Comparison of ENCODE assay signal across 26 cellular contexts in the genomic region with DNA sequence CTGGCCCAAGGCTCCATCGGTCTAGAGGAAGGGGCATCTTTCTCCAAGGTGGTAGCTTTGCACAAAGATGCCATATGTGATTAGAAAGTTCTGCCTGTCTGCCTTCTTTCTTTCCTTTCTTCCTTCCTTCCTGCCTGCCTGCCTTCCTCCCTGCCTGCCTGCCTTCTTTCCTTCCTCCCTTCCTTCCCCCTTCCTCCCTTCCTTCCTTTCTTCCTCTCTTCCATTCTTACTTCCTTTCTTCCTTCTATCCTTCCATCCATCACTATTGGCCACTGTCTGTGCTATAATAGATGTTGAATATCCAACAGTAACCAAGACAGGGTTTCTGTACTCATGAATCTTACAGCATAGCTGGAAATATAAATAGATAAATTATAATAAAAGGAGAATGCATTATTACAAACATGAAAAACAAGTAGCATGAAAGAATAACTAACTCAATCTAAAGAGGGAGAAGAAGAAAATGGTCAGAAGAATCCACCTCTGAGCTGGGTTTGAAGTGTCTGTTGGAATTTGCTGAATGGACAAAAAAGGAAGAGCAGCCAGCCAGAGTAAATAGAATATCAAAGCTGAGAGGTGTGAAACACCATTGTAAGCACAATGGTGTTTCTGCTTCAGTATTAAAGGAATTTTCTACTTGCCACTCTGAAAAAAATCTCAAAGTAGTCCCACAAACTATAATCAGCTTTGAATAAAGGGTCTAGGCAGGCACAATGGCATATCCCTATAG.
"Had no signal": no experiment of that assay in that cellular context is flagged by ENCODE, and none has a peak within 500 bp of the region (broad histone marks: within the 10 kb centered on the region; RNA-seq: fewer than 3 reads in every experiment).

No MANE protein-coding gene starts in this region.

- H3K9me3 ChIP-seq: esophagus squamous epithelium, heart right ventricle, ovary, psoas muscle, spleen, thoracic aorta, tibial nerve, vagina had no signal

- H3K36me3 ChIP-seq: esophagus squamous epithelium, heart right ventricle, ovary, spleen, thoracic aorta, tibial nerve, vagina had no signal

- DNase-seq: cortex of kidney; effector memory CD8-positive, alpha-beta T cell; erythroblast; esophagus squamous epithelium; foreskin melanocyte; glutamatergic neuron; heart right ventricle; hippocampal formation; left colon; mesenchymal stem cell; midbrain; naive thymus-derived CD4-positive, alpha-beta T cell; occipital lobe; ovary; posterior cingulate gyrus; psoas muscle; right cardiac atrium; spleen; stimulated activated CD4-positive, alpha-beta T cell treated with anti-CD3 and anti-CD28 coated beads, Interleukin-2, amount 100 ng/mL, for 48 hours; stimulated activated naive B cell treated with anti-CD40 and anti-IgM and Interleukin-4, amounts not matched to agents 10 μg/mL and 1 μg/mL and 100 μg/mL, for 72 hours had no signal

- FAIRE-seq: endometrium, islet of Langerhans had no signal

- H3K27ac ChIP-seq: esophagus squamous epithelium, heart right ventricle, ovary, psoas muscle, skin epidermis, spleen, thoracic aorta, tibial nerve, vagina had no signal

- H3K4me1 ChIP-seq: esophagus squamous epithelium, heart right ventricle, psoas muscle, spleen, tibial nerve, vagina had no signal

- H3K4me3 ChIP-seq: esophagus squamous epithelium, heart right ventricle, ovary, psoas muscle, skin epidermis, spleen, thoracic aorta, tibial nerve, vagina had no signal

- H3K27me3 ChIP-seq: esophagus squamous epithelium, heart right ventricle, ovary, spleen, tibial nerve, vagina had no signal

- ATAC-seq: effector memory CD8-positive, alpha-beta T cell; heart right ventricle; left colon; naive thymus-derived CD4-positive, alpha-beta T cell; psoas muscle; right cardiac atrium; stimulated activated naive B cell treated with anti-CD40 and anti-IgM and Interleukin-4, amounts not matched to agents 10 μg/mL and 1 μg/mL and 100 μg/mL, for 72 hours had no signal
